ENCODE assay signal across 24 cellular contexts in genomic region chr2:16293398-16293797, GRCh38.
"Had no signal": no experiment of that assay in that cellular context is flagged by ENCODE, and none has a peak within 500 bp of the region (broad histone marks: within the 10 kb centered on the region; RNA-seq: fewer than 3 reads in every experiment).

No MANE protein-coding gene starts in this region.

- H3K27ac ChIP-seq: esophagus squamous epithelium, left lung, lower lobe of right lung, pancreas, psoas muscle, right atrium auricular region, spleen, suprapubic skin, tibial nerve, vagina had no signal

- H3K27me3 ChIP-seq: pancreas, right atrium auricular region, spleen, tibial nerve, vagina had no signal

- DNase-seq: activated CD4-positive, alpha-beta T cell treated with anti-CD3 and anti-CD28 coated beads for 36 hours; activated CD4-positive, alpha-beta T cell treated with anti-CD3 and anti-CD28 coated beads, Interleukin-2, amount 50 U/mL, for 4 hours; activated CD4-positive, CD25-positive, alpha-beta regulatory T cell; activated naive CD4-positive, alpha-beta T cell; activated T-cell treated with anti-CD3 and anti-CD28 coated beads for 4 hours; activated T-cell treated with anti-CD3 and anti-CD28 coated beads, Interleukin-2, amount 50 U/mL, for 72 hours; dermis blood vessel endothelial cell; effector CD4-positive, alpha-beta T cell; esophagus squamous epithelium; foreskin melanocyte; left lung; lower lobe of right lung; mucosa of descending colon; pancreas; psoas muscle; spleen; stimulated activated naive CD4-positive, alpha-beta T cell; T-cell had no signal

- H3K27ac Mint-ChIP-seq: activated CD4-positive, alpha-beta T cell treated with anti-CD3 and anti-CD28 coated beads for 36 hours; activated naive CD4-positive, alpha-beta T cell treated with anti-CD3 and anti-CD28 coated beads, Interleukin-2, amount 50 U/mL, for 72 hours; activated T-cell treated with anti-CD3 and anti-CD28 coated beads, Interleukin-2, amount 50 U/mL, for 72 hours; nephron; T-cell had no signal

- H3K4me3 ChIP-seq: esophagus squamous epithelium, left lung, lower lobe of right lung, mucosa of descending colon, pancreas, psoas muscle, right atrium auricular region, spleen, suprapubic skin, tibial nerve, vagina had no signal

- H3K36me3 Mint-ChIP-seq: activated naive CD4-positive, alpha-beta T cell treated with anti-CD3 and anti-CD28 coated beads, Interleukin-2, amount 50 U/mL, for 72 hours; T-cell had no signal

- H3K4me1 Mint-ChIP-seq: activated CD4-positive, alpha-beta T cell treated with anti-CD3 and anti-CD28 coated beads for 36 hours; nephron; T-cell had no signal

- H3K4me3 Mint-ChIP-seq: activated CD4-positive, alpha-beta T cell treated with anti-CD3 and anti-CD28 coated beads for 36 hours; activated T-cell treated with anti-CD3 and anti-CD28 coated beads, Interleukin-2, amount 50 U/mL, for 72 hours; nephron; T-cell had no signal

- H3K27me3 Mint-ChIP-seq: activated CD4-positive, alpha-beta T cell treated with anti-CD3 and anti-CD28 coated beads for 36 hours had no signal

- H3K4me1 ChIP-seq: esophagus squamous epithelium, left lung, lower lobe of right lung, pancreas, psoas muscle, right atrium auricular region, spleen, suprapubic skin, tibial nerve, vagina had no signal

- H3K9me3 ChIP-seq: esophagus squamous epithelium, left lung, lower lobe of right lung, mucosa of descending colon, pancreas, psoas muscle, right atrium auricular region, spleen, suprapubic skin, tibial nerve, vagina had no signal

- H3K36me3 ChIP-seq: esophagus squamous epithelium, left lung, lower lobe of right lung, pancreas, right atrium auricular region, spleen, suprapubic skin, tibial nerve, vagina had no signal

- H3K9me3 Mint-ChIP-seq: activated T-cell treated with anti-CD3 and anti-CD28 coated beads, Interleukin-2, amount 50 U/mL, for 72 hours; nephron; T-cell had no signal
